Comparison of ENCODE assay signal across 7 cellular contexts in genomic region chr10:102420810-102421644, GRCh38. TPM values are rescaled to one million over a fixed set of nuclear protein-coding genes. Genes with fewer than 3 reads are reported as not detected.
A peak's percentile ranks its signal among the peaks of the same experiment; 100 is the strongest.
DNase-seq lines count a peak whose midpoint lies in the region; ATAC-seq, FAIRE-seq and TF ChIP-seq lines count a peak whose summit lies in the region.

A gene with protein sequence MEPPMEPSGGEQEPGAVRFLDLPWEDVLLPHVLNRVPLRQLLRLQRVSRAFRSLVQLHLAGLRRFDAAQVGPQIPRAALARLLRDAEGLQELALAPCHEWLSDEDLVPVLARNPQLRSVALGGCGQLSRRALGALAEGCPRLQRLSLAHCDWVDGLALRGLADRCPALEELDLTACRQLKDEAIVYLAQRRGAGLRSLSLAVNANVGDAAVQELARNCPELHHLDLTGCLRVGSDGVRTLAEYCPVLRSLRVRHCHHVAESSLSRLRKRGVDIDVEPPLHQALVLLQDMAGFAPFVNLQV (plus strand): TSS chr10:102420836. CDS start chr10:102421130, 294 bp downstream.

- peak; percentile 96 for FAIRE-seq in GM18507 (lab: Jason Lieb, UNC)

- H3K27ac ChIP-seq in hepatocyte: peak within 1 kb of the TSS; percentile 92

- H3K27me3 ChIP-seq in hepatocyte: peaks cover 14% of the 10 kb centered on the region

- H3K4me2 ChIP-seq in hepatocyte: peak within 1 kb of the TSS; percentile 100

- no peaks in the 10 kb centered on the region for H3K36me3 ChIP-seq in hepatocyte (replicated peaks; ENCODE audit: insufficient read depth, low read depth)

- H3K4me1 ChIP-seq in hepatocyte (ENCODE audit: insufficient read depth): peaks cover 24% of the 10 kb centered on the region

- no peaks in the 10 kb centered on the region for H3K9me3 ChIP-seq in hepatocyte (ENCODE audit: low read depth)

- peaks cover 17% of the 10 kb centered on the region for H3K79me2 ChIP-seq in hepatocyte

- peak within 1 kb of the TSS; percentile 63 for H3K4me3 ChIP-seq in hepatocyte

- peak; percentile 67 for ATAC-seq in HG03025 (IDR thresholded peaks at IDR 0.05; ENCODE audit: low FRiP score, unreplicated experiment)

- no peak for TF ChIP-seq CTCF in hepatocyte (IDR thresholded peaks at IDR 0.05; ENCODE audit: poor library complexity)

- H3K9me2 ChIP-seq in hepatocyte (replicated peaks; ENCODE audit: insufficient read depth): no peaks in the 10 kb centered on the region

- WGBS in hepatocyte (ENCODE audit: low lambda C conversion rate, missing lambda C conversion rate): 1% methylated on average over 46 of the region's 67 CpGs

- DNase-seq in GM18507 (ENCODE audit: extremely low spot score, insufficient read length, low read depth) (peak; percentile 96), NCI-H2081 (lab: John Stamatoyannopoulos, UW) (peak; percentile 93 to 94), T1000 (lab: John Stamatoyannopoulos, UW) (peak; percentile 93), astrocyte of the hippocampus (ENCODE audit: low read depth, low spot score) (peak; percentile 98), hepatocyte (ENCODE audit: low spot score) (peak; percentile 99), retina (peak; percentile 99)

- H2AFZ ChIP-seq in hepatocyte: peak within 1 kb of the TSS; percentile 95

- H4K20me1 ChIP-seq in hepatocyte (ENCODE audit: insufficient read depth, poor library complexity, severe bottlenecking): peaks cover 5% of the 10 kb centered on the region

RNA-seq across cellular contexts. Expression of the gene that starts here (rescaled TPM):
- 16.3 and 25.0 TPM in 2 replicates for total RNA-seq in hepatocyte
- 42.3 and 47.4 TPM in 2 replicates for polyA plus RNA-seq in hepatocyte

Comparison
In these comparisons a context has a peak if more than half of its experiments do, and no peak if none do; other contexts are left out.
1. Peak in every context shown above with its lines: DNase-seq, ATAC-seq, H3K4me3 ChIP-seq and H3K27ac ChIP-seq.